Comparison of ENCODE assay signal across 25 cellular contexts in genomic region chr22:26561756-26562417, GRCh38. TPM values are rescaled to one million over a fixed set of nuclear protein-coding genes. Genes with fewer than 3 reads are reported as not detected.
A peak's percentile ranks its signal among the peaks of the same experiment; 100 is the strongest.
DNase-seq lines count a peak whose midpoint lies in the region; ATAC-seq, FAIRE-seq and TF ChIP-seq lines count a peak whose summit lies in the region.
"Had no signal": no experiment of that assay in that cellular context is flagged by ENCODE, and none has a peak within 500 bp of the region (broad histone marks: within the 10 kb centered on the region; RNA-seq: fewer than 3 reads in every experiment).

No MANE protein-coding gene starts in this region.

- H3K4me1 ChIP-seq in A549 (no peaks in the 10 kb centered on the region), A673 (ENCODE audit: insufficient read depth, low read length, poor library complexity, severe bottlenecking) (no peaks in the 10 kb centered on the region)

- ATAC-seq in A549 (no peak), left ventricle myocardium superior (peak; percentile 93), HG03442 (IDR thresholded peaks at IDR 0.05; ENCODE audit: unreplicated experiment) (no peak), GM18858 (IDR thresholded peaks at IDR 0.05; ENCODE audit: unreplicated experiment) (no peak)
- no peak for ATAC-seq in activated T-helper 17 cell treated with anti-CD3 and anti-CD28 coated beads, Interleukin-2, amount 50 U/mL, for 72 hours (replicated peaks)

- FAIRE-seq in A549 (lab: Jason Lieb, UNC): no peak
- FAIRE-seq: A204.1, GM18507 had no signal

- TF ChIP-seq POLR2A in A549 (IDR thresholded peaks at IDR 0.05; ENCODE audit: low read length): no peak

- H3K9me3 Mint-ChIP-seq in activated T-helper 17 cell treated with anti-CD3 and anti-CD28 coated beads, Interleukin-2, amount 50 U/mL, for 72 hours: no peaks in the 10 kb centered on the region
- H3K9me3 Mint-ChIP-seq: activated naive CD4-positive, alpha-beta T cell treated with anti-CD3 and anti-CD28 coated beads, Interleukin-2, amount 10 ng/mL, durations not matched to agents 7 days and 5 days; brain; CD4-positive, CD25-positive, alpha-beta regulatory T cell; T-helper 1 cell treated with Interleukin-12 subunit alpha and Interleukin-12 subunit beta and Interleukin-4 antibody, amounts not matched to agents 30 μg/mL and 1 μg/mL, for 36 hours had no signal

- H3K4me3 ChIP-seq in A549 (no peak overlapping the region), A673 (ENCODE audit: low read depth, low read length, poor library complexity, severe bottlenecking) (no peak overlapping the region)
- H3K4me3 ChIP-seq: smooth muscle cell, upper lobe of left lung had no signal

- POLR2A ChIA-PET in A549 (lab: Yijun Ruan, JAX) (no interaction called here), A673 (lab: Charles Lee; ENCODE audit: low non-redundant PET) (no interaction called here)

- peaks cover 3% of the 10 kb centered on the region for H3K4me1 Mint-ChIP-seq in activated T-helper 17 cell treated with anti-CD3 and anti-CD28 coated beads, Interleukin-2, amount 50 U/mL, for 72 hours

- H3K4me3 Mint-ChIP-seq in activated T-helper 17 cell treated with anti-CD3 and anti-CD28 coated beads, Interleukin-2, amount 50 U/mL, for 72 hours: no peak overlapping the region
- H3K4me3 Mint-ChIP-seq: activated naive CD4-positive, alpha-beta T cell treated with anti-CD3 and anti-CD28 coated beads, Interleukin-2, amount 10 ng/mL, durations not matched to agents 7 days and 5 days; brain; CD4-positive, CD25-positive, alpha-beta regulatory T cell; T-helper 1 cell treated with Interleukin-12 subunit alpha and Interleukin-12 subunit beta and Interleukin-4 antibody, amounts not matched to agents 30 μg/mL and 1 μg/mL, for 36 hours had no signal

- DNase-seq in A549 (ENCODE audit: low read depth in 1 of 2, low spot score in 1 of 2): no peak
- DNase-seq in left ventricle myocardium superior: peak; percentile 88
- DNase-seq in occipital lobe (lab: John Stamatoyannopoulos, UW): peak; percentile 38
- no peak for DNase-seq in A673 (ENCODE audit: low spot score)
- DNase-seq in NCI-H2196 (lab: John Stamatoyannopoulos, UW; ENCODE audit: unreplicated experiment): no peak
- DNase-seq: activated CD4-positive, CD25-positive, alpha-beta regulatory T cell; activated CD8-positive, alpha-beta memory T cell treated with anti-CD3 and anti-CD28 coated beads, Interleukin-2, amount 50 U/mL, for 4 hours; activated naive CD4-positive, alpha-beta T cell treated with anti-CD3 and anti-CD28 coated beads, Interleukin-2, amount 10 ng/mL, durations not matched to agents 7 days and 5 days; CD4-positive, CD25-positive, alpha-beta regulatory T cell; DMS79; NCI-H146; SHP77 treated with DMSO at 0.1 percent for 48 hours; upper lobe of left lung had no signal

- H3K27me3 ChIP-seq in A673 (replicated peaks; ENCODE audit: insufficient read depth, low read depth, low read length, poor library complexity): no peaks in the 10 kb centered on the region
- H3K27me3 ChIP-seq: upper lobe of left lung had no signal

- peak overlapping the region; percentile 43 for H3K27ac Mint-ChIP-seq in activated T-helper 17 cell treated with anti-CD3 and anti-CD28 coated beads, Interleukin-2, amount 50 U/mL, for 72 hours
- H3K27ac Mint-ChIP-seq: activated naive CD4-positive, alpha-beta T cell treated with anti-CD3 and anti-CD28 coated beads, Interleukin-2, amount 10 ng/mL, durations not matched to agents 7 days and 5 days; brain; T-helper 1 cell treated with Interleukin-12 subunit alpha and Interleukin-12 subunit beta and Interleukin-4 antibody, amounts not matched to agents 30 μg/mL and 1 μg/mL, for 36 hours had no signal

- TF ChIP-seq EP300 in A549 (IDR thresholded peaks at IDR 0.05): no peak

- no peaks in the 10 kb centered on the region for H3K27me3 Mint-ChIP-seq in activated T-helper 17 cell treated with anti-CD3 and anti-CD28 coated beads, Interleukin-2, amount 50 U/mL, for 72 hours
- H3K27me3 Mint-ChIP-seq: activated naive CD4-positive, alpha-beta T cell treated with anti-CD3 and anti-CD28 coated beads, Interleukin-2, amount 10 ng/mL, durations not matched to agents 7 days and 5 days; CD4-positive, CD25-positive, alpha-beta regulatory T cell had no signal

- WGBS in A549 (ENCODE audit: missing lambda C conversion rate): 65% methylated on average over 5 of the region's 9 CpGs

- CTCF ChIA-PET in A549 (lab: Yijun Ruan, JAX) (no interaction called here), A673 (lab: Charles Lee) (no interaction called here)

- BruUV-seq in A673 (replicated peaks; lab: Mats Ljungman, UMichigan): no TSS peak

- no peak for TF ChIP-seq RAD21 in A549 (conservative IDR thresholded peaks at IDR 0.05 in 1 of 2, IDR thresholded peaks at IDR 0.05 in 1 of 2)

- no peak overlapping the region for H3K4me2 ChIP-seq in A549
- H3K4me2 ChIP-seq: smooth muscle cell had no signal

- H3K36me3 ChIP-seq in A673 (ENCODE audit: insufficient read depth, low read length, poor library complexity, severe bottlenecking): no peaks in the 10 kb centered on the region

- intact Hi-C loops in left ventricle myocardium superior (cut with micrococcal nuclease) (no loop called here), A673 (cut with micrococcal nuclease; ENCODE audit: unreplicated experiment) (no loop called here)

- H3K36me3 Mint-ChIP-seq in activated T-helper 17 cell treated with anti-CD3 and anti-CD28 coated beads, Interleukin-2, amount 50 U/mL, for 72 hours (ENCODE audit: low read depth): no peaks in the 10 kb centered on the region
- H3K36me3 Mint-ChIP-seq: brain had no signal

- no peak overlapping the region for H3K27ac ChIP-seq in A549
- H3K27ac ChIP-seq in A673 (ENCODE audit: low read depth, low read length, poor library complexity, severe bottlenecking): no peak overlapping the region

- H3K9me3 ChIP-seq in A549 (no peaks in the 10 kb centered on the region), A673 (ENCODE audit: low read depth, low read length, poor library complexity, severe bottlenecking) (no peaks in the 10 kb centered on the region)
- H3K9me3 ChIP-seq: upper lobe of left lung had no signal

- TF ChIP-seq CTCF in A549 (IDR thresholded peaks at IDR 0.05) (no peak), A673 (conservative IDR thresholded peaks at IDR 0.05; ENCODE audit: low read depth, low read length) (no peak)

TF ChIP-seq in A549, 52 proteins besides CTCF, POLR2A, EP300 and RAD21:
- TF ChIP-seq ZFP36 (IDR thresholded peaks at IDR 0.05; ENCODE audit: borderline replicate concordance, partially characterized antibody): peak; percentile 27
- no peak for TF ChIP-seq ELK1 (IDR thresholded peaks at IDR 0.05; ENCODE audit: low read depth, low read length)
- TF ChIP-seq FOSB (CRISPR knock-in tag; IDR thresholded peaks at IDR 0.05): no peak

RNA-seq across cellular contexts. Expression of gene TPST2, which starts 28.0 kb away (rescaled TPM):
- polyA plus RNA-seq in A549 (2011; rRNA removed) (10.5 and 13.6 TPM in 2 replicates), A549 (2017; fragmentation: RNase III; extraction: RNeasy Plus Mini Kit Qiagen cat#74134 plus additional on column Dnase treatment) (6.9 to 10.3 TPM (median 7.0 TPM) in 3 replicates)
- polyA plus RNA-seq in A549 (2012; cell fraction: cytosol; rRNA removed): 19.0 and 24.9 TPM in 2 replicates
- polyA plus RNA-seq in A549 (2012; cell fraction: nucleus; rRNA removed): 15.5 and 24.9 TPM in 2 replicates
- polyA minus RNA-seq in A549 (2011; rRNA and poly(A)+ RNA removed): 9.5 and 10.9 TPM in 2 replicates
- total RNA-seq in activated T-helper 17 cell treated with anti-CD3 and anti-CD28 coated beads, Interleukin-2, amount 50 U/mL, for 72 hours: 10 to 100 TPM; 23.2 to 27.5 TPM
- total RNA-seq in left ventricle myocardium superior (27.1 TPM), occipital lobe (11.4 TPM), A673 (2021) (8.2 and 10.9 TPM in 2 replicates)

RNA-seq across cellular contexts. Expression of gene TFIP11, which starts 49.6 kb away (rescaled TPM):
- polyA plus RNA-seq in A549 (2011; rRNA removed): 26.8 and 28.8 TPM in 2 replicates
- polyA plus RNA-seq in A549 (2012; cell fraction: cytosol; rRNA removed): 16.2 and 19.4 TPM in 2 replicates
- polyA plus RNA-seq in A549 (2012; cell fraction: nucleus; rRNA removed): 37.9 and 40.4 TPM in 2 replicates
- polyA plus RNA-seq in A549 (2017; fragmentation: RNase III; extraction: RNeasy Plus Mini Kit Qiagen cat#74134 plus additional on column Dnase treatment): 18.5 to 21.1 TPM (median 20.7 TPM) in 3 replicates
- 35.0 and 35.2 TPM in 2 replicates for polyA minus RNA-seq in A549 (2011; rRNA and poly(A)+ RNA removed)
- total RNA-seq in activated T-helper 17 cell treated with anti-CD3 and anti-CD28 coated beads, Interleukin-2, amount 50 U/mL, for 72 hours: 10 to 100 TPM; 44.8 to 50.4 TPM
- total RNA-seq in left ventricle myocardium superior: 22.3 TPM
- 43.8 TPM for total RNA-seq in occipital lobe
- 44.0 and 46.4 TPM in 2 replicates for total RNA-seq in A673 (2021)

RNA-seq across cellular contexts. Expression of gene CRYBB1, which starts 55.9 kb away (rescaled TPM):
- not detected in 2 replicates for polyA plus RNA-seq in A549 (2011; rRNA removed)
- not detected in 2 replicates for polyA plus RNA-seq in A549 (2012; cell fraction: cytosol; rRNA removed)
- polyA plus RNA-seq in A549 (2012; cell fraction: nucleus; rRNA removed): not detected in 2 replicates
- not detected in 3 replicates for polyA plus RNA-seq in A549 (2017; fragmentation: RNase III; extraction: RNeasy Plus Mini Kit Qiagen cat#74134 plus additional on column Dnase treatment)
- polyA minus RNA-seq in A549 (2011; rRNA and poly(A)+ RNA removed): not detected in 2 replicates
- not detected for total RNA-seq in activated T-helper 17 cell treated with anti-CD3 and anti-CD28 coated beads, Interleukin-2, amount 50 U/mL, for 72 hours
- 0.64 TPM for total RNA-seq in left ventricle myocardium superior
- 0.62 TPM for total RNA-seq in occipital lobe
- total RNA-seq in A673 (2021): not detected in 2 replicates
- total RNA-seq: CD4-positive, CD25-positive, alpha-beta regulatory T cell; epithelial cell of proximal tubule; glomerular endothelial cell; LHCN-M2; mononuclear cell; smooth muscle cell had no signal
- polyA plus RNA-seq: CD4-positive, CD25-positive, alpha-beta regulatory T cell; smooth muscle cell had no signal

RNA-seq across cellular contexts. Expression of gene CRYBA4, which starts 59.9 kb away (rescaled TPM):
- polyA plus RNA-seq in A549 (2011; rRNA removed): not detected in 2 replicates
- polyA plus RNA-seq in A549 (2012; cell fraction: cytosol; rRNA removed): not detected in 2 replicates
- polyA plus RNA-seq in A549 (2012; cell fraction: nucleus; rRNA removed): not detected in 2 replicates
- polyA plus RNA-seq in A549 (2017; fragmentation: RNase III; extraction: RNeasy Plus Mini Kit Qiagen cat#74134 plus additional on column Dnase treatment): not detected in 3 replicates
- polyA minus RNA-seq in A549 (2011; rRNA and poly(A)+ RNA removed): not detected in 2 replicates
- 1 to 10 TPM in 1 of 2 donors, not detected in 1; 1.2 TPM for total RNA-seq in activated T-helper 17 cell treated with anti-CD3 and anti-CD28 coated beads, Interleukin-2, amount 50 U/mL, for 72 hours
- total RNA-seq in left ventricle myocardium superior: not detected
- total RNA-seq in occipital lobe: not detected
- total RNA-seq in A673 (2021): not detected in 2 replicates
- total RNA-seq: CD4-positive, CD25-positive, alpha-beta regulatory T cell; epithelial cell of proximal tubule; glomerular endothelial cell; LHCN-M2; mononuclear cell; upper lobe of left lung had no signal

Comparison
In these comparisons a context has a peak if more than half of its experiments do, and no peak if none do; other contexts are left out.
1. DNase-seq: peak in left ventricle myocardium superior (single experiment) and occipital lobe (single experiment); none in A549 (0 of 2), A673 (single experiment) and NCI-H2196 (single experiment).